11 cellular contexts compared by ENCODE assay signal in the genomic region with DNA sequence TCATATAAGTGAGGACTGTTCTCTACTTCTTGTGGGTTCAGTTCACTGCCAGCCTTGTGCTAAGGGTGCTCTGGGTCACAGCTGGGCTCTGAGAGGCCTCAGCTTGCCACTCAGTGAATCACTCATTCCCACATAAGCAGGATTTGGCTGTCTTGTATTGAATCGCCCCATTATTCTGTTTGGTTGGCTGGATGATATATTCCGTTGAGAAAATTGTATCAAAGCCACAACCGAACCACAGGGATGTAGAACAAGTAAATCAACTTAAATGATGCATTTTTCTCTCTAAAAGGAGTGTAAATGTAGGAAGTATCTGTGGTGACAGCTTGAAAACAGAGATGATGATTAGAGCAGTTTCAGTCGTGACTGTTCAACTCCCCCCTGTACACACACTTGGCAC. TPM values are rescaled to one million over a fixed set of nuclear protein-coding genes. Genes with fewer than 3 reads are reported as not detected.
DNase-seq lines count a peak whose midpoint lies in the region; ATAC-seq, FAIRE-seq and TF ChIP-seq lines count a peak whose summit lies in the region.
"Had no signal": no experiment of that assay in that cellular context is flagged by ENCODE, and none has a peak within 500 bp of the region (broad histone marks: within the 10 kb centered on the region; RNA-seq: fewer than 3 reads in every experiment).

No MANE protein-coding gene starts in this region.

- TF ChIP-seq CTCF in KMS-11 (conservative IDR thresholded peaks at IDR 0.05; ENCODE audit: low read depth, low read length) (no peak), osteoblast (IDR thresholded peaks at IDR 0.05; ENCODE audit: extremely low read depth, low read depth, low read length) (no peak), pancreas (IDR thresholded peaks at IDR 0.05) (no peak), prostate gland (IDR thresholded peaks at IDR 0.05) (no peak)

- H2AFZ ChIP-seq in KMS-11 (ENCODE audit: low read depth) (no peak overlapping the region), osteoblast (ENCODE audit: low read length) (no peak overlapping the region)

- intact Hi-C loops in pancreas (cut with DNase I) (no loop called here), prostate gland (cut with DNase I) (no loop called here)

- no peak for TF ChIP-seq POLR2A in prostate gland (IDR thresholded peaks at IDR 0.05)

- no peak for FAIRE-seq in pancreas (lab: Jason Lieb, UNC)
- no peak for FAIRE-seq in HTR-8/SVneo (lab: Jason Lieb, UNC)

- H3K4me1 Mint-ChIP-seq in CD8-positive, alpha-beta memory T cell, result peaks cover 80 to 96% (median 90%) of the 10 kb centered on the region in 3 donors

- no peaks in the 10 kb centered on the region for H3K27me3 Mint-ChIP-seq in CD8-positive, alpha-beta memory T cell

- POLR2A ChIA-PET in CD8-positive, alpha-beta memory T cell (lab: Charles Lee), result no interaction called here

- H3K4me3 ChIP-seq in CD8-positive, alpha-beta memory T cell (ENCODE audit: low read length), result peak overlapping the region; percentile 7
- H3K4me3 ChIP-seq in KMS-11 (IDR thresholded peaks at IDR 0.05; ENCODE audit: insufficient read depth, low read depth, low read length) (no peak overlapping the region), osteoblast (ENCODE audit: insufficient read depth, low read length) (no peak overlapping the region), pancreas (no peak overlapping the region), prostate gland (no peak overlapping the region)

- ATAC-seq in pancreas, result no peak

- WGBS in pancreas, 2 donors, result 79 to 84% methylated on average over 4 of the region's 4 CpGs
- 76% methylated on average over 4 of the region's 4 CpGs for WGBS in prostate gland

- peaks cover 0 to 46% (median 7%) of the 10 kb centered on the region in 3 donors for H3K36me3 Mint-ChIP-seq in CD8-positive, alpha-beta memory T cell

- no peaks in the 10 kb centered on the region for H3K79me2 ChIP-seq in KMS-11 (ENCODE audit: insufficient read depth, low read depth)
- peaks cover 35% of the 10 kb centered on the region for H3K79me2 ChIP-seq in osteoblast (ENCODE audit: insufficient read depth, low read length)

- H3K9me3 ChIP-seq in CD8-positive, alpha-beta memory T cell (ENCODE audit: low read length), result no peaks in the 10 kb centered on the region
- no peaks in the 10 kb centered on the region for H3K9me3 ChIP-seq in osteoblast (ENCODE audit: low read depth, low read length)
- H3K9me3 ChIP-seq in pancreas, result no peaks in the 10 kb centered on the region
- no peaks in the 10 kb centered on the region for H3K9me3 ChIP-seq in prostate gland

- no peak for DNase-seq in CD8-positive, alpha-beta memory T cell
- DNase-seq in amniotic epithelial cell (ENCODE audit: low read depth), result peak; percentile 90
- DNase-seq in osteoblast (ENCODE audit: insufficient read length, low spot score, missing footprints), result peak; percentile 60
- no peak for DNase-seq in pancreas
- no peak for DNase-seq in HTR-8/SVneo (ENCODE audit: insufficient read length, low spot score)
- no peak for DNase-seq in prostate gland (ENCODE audit: low spot score)
- DNase-seq in COR-L47 (lab: John Stamatoyannopoulos, UW), result no peak
- DNase-seq: GDM1, NCI-H526 treated with DMSO at 0.1 percent for 48 hours had no signal

- H3K27me3 ChIP-seq in CD8-positive, alpha-beta memory T cell (ENCODE audit: insufficient read depth, low read length, poor library complexity, severe bottlenecking), result no peaks in the 10 kb centered on the region
- H3K27me3 ChIP-seq in KMS-11 (ENCODE audit: insufficient read depth, low read depth) (no peaks in the 10 kb centered on the region), osteoblast (ENCODE audit: insufficient read depth, low read length) (no peaks in the 10 kb centered on the region), pancreas (no peaks in the 10 kb centered on the region), prostate gland (replicated peaks; ENCODE audit: insufficient read depth) (no peaks in the 10 kb centered on the region)

- H3K27ac Mint-ChIP-seq in CD8-positive, alpha-beta memory T cell, result peak overlapping the region; percentile 41 to 89 (median 78)

- H3K9me3 Mint-ChIP-seq in CD8-positive, alpha-beta memory T cell, result no peaks in the 10 kb centered on the region

- H4K20me1 ChIP-seq in KMS-11 (ENCODE audit: insufficient read depth), result no peaks in the 10 kb centered on the region
- H4K20me1 ChIP-seq in osteoblast (ENCODE audit: insufficient read depth, low read length), result peaks cover 54% of the 10 kb centered on the region

- CTCF ChIA-PET in CD8-positive, alpha-beta memory T cell (lab: Charles Lee), result interaction anchor here (1.6 kb wide), 1 partner anchor 11 kb away, joined by 3 read pairs; no protein-coding TSS in a partner anchor

- H3K4me1 ChIP-seq in CD8-positive, alpha-beta memory T cell (ENCODE audit: insufficient read depth, low read length), result peaks cover 60% of the 10 kb centered on the region
- H3K4me1 ChIP-seq in KMS-11 (ENCODE audit: low read depth, poor library complexity, severe bottlenecking) (peaks cover 53% of the 10 kb centered on the region), osteoblast (ENCODE audit: insufficient read depth, low read length) (peaks cover 46% of the 10 kb centered on the region), pancreas (peaks cover 12 to 28% (median 19%) of the 10 kb centered on the region in 3 donors), prostate gland (replicated peaks) (no peaks in the 10 kb centered on the region)

- H3K27ac ChIP-seq in CD8-positive, alpha-beta memory T cell (ENCODE audit: low read depth, low read length), result no peak overlapping the region
- H3K27ac ChIP-seq in KMS-11 (peak overlapping the region; percentile 30; the same call in 1 of the 2 replicates), osteoblast (ENCODE audit: low read depth, low read length) (no peak overlapping the region), pancreas (no peak overlapping the region), prostate gland (no peak overlapping the region)

- H3K4me3 Mint-ChIP-seq in CD8-positive, alpha-beta memory T cell, result peak overlapping the region in 6 of 7 donors; percentile 46 to 70 (median 56)
- H3K4me3 Mint-ChIP-seq: brain had no signal

- H3K4me2 ChIP-seq in KMS-11 (peak overlapping the region; percentile 92), osteoblast (ENCODE audit: insufficient read depth, low read length) (peak overlapping the region; percentile 17)

- no peak overlapping the region for H3K9ac ChIP-seq in KMS-11

- H3K36me3 ChIP-seq in CD8-positive, alpha-beta memory T cell (ENCODE audit: insufficient read depth, low read length), result no peaks in the 10 kb centered on the region
- H3K36me3 ChIP-seq in KMS-11 (ENCODE audit: insufficient read depth) (no peaks in the 10 kb centered on the region), osteoblast (ENCODE audit: insufficient read depth, low read length) (no peaks in the 10 kb centered on the region), pancreas (no peaks in the 10 kb centered on the region), prostate gland (no peaks in the 10 kb centered on the region)

RNA-seq across cellular contexts. Expression of a gene that starts 39.6 kb away (rescaled TPM):
- total RNA-seq in CD8-positive, alpha-beta memory T cell, result 10 to 100 TPM; 57.4 to 59.5 TPM
- polyA plus RNA-seq in CD8-positive, alpha-beta memory T cell, result 80.2 TPM
- 42.7 and 50.7 TPM in 2 replicates for total RNA-seq in osteoblast
- total RNA-seq in pancreas, result 10 to 100 TPM; 10.1 to 18.2 (median 12.2) TPM
- polyA plus RNA-seq in pancreas, result 10 to 100 TPM; 20.0 to 27.1 TPM
- total RNA-seq in prostate gland, result 10 to 100 TPM; 31.2 to 40.0 TPM

Comparison
In these comparisons a context has a peak if more than half of its experiments do, and no peak if none do; other contexts are left out.
1. DNase-seq: peak in amniotic epithelial cell (single experiment) and osteoblast (single experiment); none in CD8-positive, alpha-beta memory T cell (0 of 5), pancreas (0 of 6), HTR-8/SVneo (single experiment), prostate gland (single experiment) and COR-L47 (single experiment).